ENCODE assay signal across 14 cellular contexts in the genomic region with DNA sequence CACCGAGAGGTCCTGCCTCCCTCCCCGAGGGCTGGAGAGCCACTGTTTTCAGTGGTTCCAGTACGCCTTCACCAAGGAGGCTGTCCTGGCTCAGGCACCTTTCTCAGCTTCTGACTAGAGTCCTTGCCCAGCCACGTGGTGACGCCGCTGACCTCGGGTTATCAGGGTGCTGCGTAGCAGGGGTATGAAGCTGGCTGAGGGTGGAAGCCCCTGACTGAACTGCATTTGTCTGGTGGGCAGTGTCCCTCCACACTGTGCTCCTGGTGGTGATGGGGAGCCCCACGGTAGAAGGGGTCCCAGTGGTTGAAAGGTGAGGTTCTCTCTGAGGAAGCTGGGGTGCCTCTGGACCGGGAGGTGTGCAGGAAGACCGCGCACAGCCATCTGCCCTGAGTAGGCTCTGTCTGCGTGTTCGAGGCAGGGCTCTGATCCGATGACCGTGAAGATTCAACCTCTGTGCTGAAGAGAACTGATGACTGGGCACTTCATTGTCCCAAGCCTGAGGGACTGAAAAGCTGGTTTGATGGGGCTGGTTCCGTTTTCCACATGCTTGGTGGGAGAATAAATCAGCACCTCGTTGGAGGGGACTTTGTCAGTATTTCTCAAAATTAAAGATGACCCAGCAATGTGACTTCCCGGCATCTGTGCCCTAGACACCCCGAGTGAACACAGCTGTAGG. TPM values are rescaled to one million over a fixed set of nuclear protein-coding genes. Genes with fewer than 3 reads are reported as not detected.
DNase-seq lines count a peak whose midpoint lies in the region; ATAC-seq and TF ChIP-seq lines count a peak whose summit lies in the region.
"Had no signal": no experiment of that assay in that cellular context is flagged by ENCODE, and none has a peak within 500 bp of the region (broad histone marks: within the 10 kb centered on the region; RNA-seq: fewer than 3 reads in every experiment).

No MANE protein-coding gene starts in this region.

- no peaks in the 10 kb centered on the region for H3K9me3 Mint-ChIP-seq in activated CD4-positive, alpha-beta T cell treated with anti-CD3 and anti-CD28 coated beads, Interleukin-2, amount 10 ng/mL, durations not matched to agents 24 days and 14 days
- no peaks in the 10 kb centered on the region for H3K9me3 Mint-ChIP-seq in activated naive CD8-positive, alpha-beta T cell treated with anti-CD3 and anti-CD28 coated beads, Interleukin-2, amount 50 U/mL, for 24 hours
- no peaks in the 10 kb centered on the region for H3K9me3 Mint-ChIP-seq in neural crest cell

- H3K4me3 ChIP-seq in Jurkat, Clone E6-1 (ENCODE audit: low read length): peak overlapping the region; percentile 86
- H3K4me3 ChIP-seq: ascending aorta, lung, tibial nerve had no signal

- peaks cover 11% of the 10 kb centered on the region for H3K27me3 Mint-ChIP-seq in activated CD4-positive, alpha-beta T cell treated with anti-CD3 and anti-CD28 coated beads, Interleukin-2, amount 10 ng/mL, durations not matched to agents 24 days and 14 days
- no peaks in the 10 kb centered on the region for H3K27me3 Mint-ChIP-seq in activated naive CD8-positive, alpha-beta T cell treated with anti-CD3 and anti-CD28 coated beads, Interleukin-2, amount 50 U/mL, for 24 hours
- H3K27me3 Mint-ChIP-seq in neural crest cell (ENCODE audit: low read depth): peaks cover 19% of the 10 kb centered on the region

- intact Hi-C loops in activated CD4-positive, alpha-beta T cell treated with anti-CD3 and anti-CD28 coated beads, Interleukin-2, amount 10 ng/mL, durations not matched to agents 24 days and 14 days (cut with micrococcal nuclease): loop anchor here (10.0 kb wide), 2 partner anchors 119 to 151 kb away; a partner anchor contains a TSS

- TF ChIP-seq CTCF in neural crest cell (conservative IDR thresholded peaks at IDR 0.05): no peak

- ATAC-seq in activated naive CD8-positive, alpha-beta T cell treated with anti-CD3 and anti-CD28 coated beads, Interleukin-2, amount 50 U/mL, for 24 hours: no peak
- no peak for ATAC-seq in GM21526 (IDR thresholded peaks at IDR 0.05; ENCODE audit: low FRiP score, unreplicated experiment)

- peaks cover 57% of the 10 kb centered on the region for H3K4me1 Mint-ChIP-seq in activated CD4-positive, alpha-beta T cell treated with anti-CD3 and anti-CD28 coated beads, Interleukin-2, amount 10 ng/mL, durations not matched to agents 24 days and 14 days
- peaks cover 63% of the 10 kb centered on the region for H3K4me1 Mint-ChIP-seq in activated naive CD8-positive, alpha-beta T cell treated with anti-CD3 and anti-CD28 coated beads, Interleukin-2, amount 50 U/mL, for 24 hours
- H3K4me1 Mint-ChIP-seq in neural crest cell: peaks cover 42% of the 10 kb centered on the region

- no peak for DNase-seq in activated CD4-positive, alpha-beta T cell treated with anti-CD3 and anti-CD28 coated beads, Interleukin-2, amount 10 ng/mL, durations not matched to agents 24 days and 14 days
- no peak for DNase-seq in activated CD4-positive, alpha-beta T cell treated with anti-CD3 and anti-CD28 coated beads, Interleukin-2, amount 50 U/mL, for 48 hours
- no peak for DNase-seq in Jurkat, Clone E6-1 (ENCODE audit: low read depth, low spot score)
- no peak for DNase-seq in activated naive CD8-positive, alpha-beta T cell treated with anti-CD3 and anti-CD28 coated beads, Interleukin-2, amount 50 U/mL, for 24 hours
- DNase-seq in neural crest cell (ENCODE audit: low read depth, low spot score) (no peak), D341Med (ENCODE audit: low spot score) (no peak), hippocampal formation (lab: John Stamatoyannopoulos, UW) (no peak)
- DNase-seq: dorsolateral prefrontal cortex, NCI-H1048, OCI-M1 had no signal

- peak overlapping the region; percentile 86 for H3K4me3 Mint-ChIP-seq in activated CD4-positive, alpha-beta T cell treated with anti-CD3 and anti-CD28 coated beads, Interleukin-2, amount 10 ng/mL, durations not matched to agents 24 days and 14 days
- peak overlapping the region; percentile 99 for H3K4me3 Mint-ChIP-seq in activated naive CD8-positive, alpha-beta T cell treated with anti-CD3 and anti-CD28 coated beads, Interleukin-2, amount 50 U/mL, for 24 hours
- peak overlapping the region; percentile 78 for H3K4me3 Mint-ChIP-seq in neural crest cell

- H3K36me3 Mint-ChIP-seq in activated CD4-positive, alpha-beta T cell treated with anti-CD3 and anti-CD28 coated beads, Interleukin-2, amount 10 ng/mL, durations not matched to agents 24 days and 14 days (ENCODE audit: low read depth): peaks cover 25% of the 10 kb centered on the region
- H3K36me3 Mint-ChIP-seq in activated naive CD8-positive, alpha-beta T cell treated with anti-CD3 and anti-CD28 coated beads, Interleukin-2, amount 50 U/mL, for 24 hours (ENCODE audit: low read depth): peaks cover 12% of the 10 kb centered on the region
- no peaks in the 10 kb centered on the region for H3K36me3 Mint-ChIP-seq in neural crest cell (ENCODE audit: low read depth)

- H3K27ac Mint-ChIP-seq in activated CD4-positive, alpha-beta T cell treated with anti-CD3 and anti-CD28 coated beads, Interleukin-2, amount 10 ng/mL, durations not matched to agents 24 days and 14 days: peak overlapping the region; percentile 98
- peak overlapping the region; percentile 92 for H3K27ac Mint-ChIP-seq in activated naive CD8-positive, alpha-beta T cell treated with anti-CD3 and anti-CD28 coated beads, Interleukin-2, amount 50 U/mL, for 24 hours
- no peak overlapping the region for H3K27ac Mint-ChIP-seq in neural crest cell (ENCODE audit: unreplicated experiment)

RNA-seq across cellular contexts. Expression of a gene that starts 2.5 kb away (rescaled TPM):
- 41.1 and 41.6 TPM in 2 replicates for total RNA-seq in activated CD4-positive, alpha-beta T cell treated with anti-CD3 and anti-CD28 coated beads, Interleukin-2, amount 10 ng/mL, durations not matched to agents 24 days and 14 days
- polyA plus RNA-seq in Jurkat, Clone E6-1 (2012; ENCODE audit: insufficient read depth, insufficient read length): 393 TPM
- total RNA-seq in neural crest cell: 25.1 and 31.0 TPM in 2 replicates
